ENCODE assay signal across 24 cellular contexts in the genomic region with DNA sequence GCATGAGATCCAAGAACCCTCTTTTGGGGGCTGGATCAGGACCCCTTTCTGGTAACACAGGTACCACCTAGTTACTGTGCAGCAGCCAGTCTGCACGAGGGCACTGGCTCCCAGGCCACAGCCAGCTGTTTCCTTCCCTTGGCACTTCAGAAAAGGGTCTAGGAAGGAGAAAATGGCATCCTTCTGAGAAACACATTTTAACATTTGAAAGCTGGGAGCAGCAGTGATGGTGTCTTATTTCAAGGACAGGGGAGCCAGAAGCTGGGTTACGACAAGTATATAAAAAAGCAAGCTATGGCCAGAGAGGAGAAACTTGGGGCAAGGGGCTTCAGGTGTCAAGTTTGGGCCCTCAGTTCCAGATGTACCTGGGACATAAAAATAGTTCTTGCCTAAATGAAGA.
A peak's percentile ranks its signal among the peaks of the same experiment; 100 is the strongest.
DNase-seq lines count a peak whose midpoint lies in the region; ATAC-seq and TF ChIP-seq lines count a peak whose summit lies in the region.
"Had no signal": no experiment of that assay in that cellular context is flagged by ENCODE, and none has a peak within 500 bp of the region (broad histone marks: within the 10 kb centered on the region; RNA-seq: fewer than 3 reads in every experiment).

No MANE protein-coding gene starts in this region.

- H3K4me2 ChIP-seq in OCI-LY3 (ENCODE audit: low read length) = peak overlapping the region; percentile 54
- H3K4me2 ChIP-seq: A549 had no signal

- no peak overlapping the region for H3K4me3 Mint-ChIP-seq in stimulated activated naive CD8-positive, alpha-beta T cell treated with anti-CD3 and anti-CD28 coated beads, Interleukin-15, amount 100 ng/mL, for 72 hours
- H3K4me3 Mint-ChIP-seq: CD4-positive, alpha-beta memory T cell had no signal

- no peak overlapping the region for H3K27ac Mint-ChIP-seq in stimulated activated naive CD8-positive, alpha-beta T cell treated with anti-CD3 and anti-CD28 coated beads, Interleukin-15, amount 100 ng/mL, for 72 hours
- H3K27ac Mint-ChIP-seq: CD4-positive, alpha-beta memory T cell had no signal

- H3K27me3 ChIP-seq in H7 (ENCODE audit: control insufficient read depth, insufficient read depth, low read length) (no peaks in the 10 kb centered on the region), OCI-LY3 (ENCODE audit: low read depth, low read length) (no peaks in the 10 kb centered on the region)
- H3K27me3 ChIP-seq: SJCRH30 had no signal

- H3K9ac ChIP-seq in OCI-LY3 (ENCODE audit: low read length) = no peak overlapping the region

- peaks cover 8 to 24% of the 10 kb centered on the region in 2 donors for H3K9me3 Mint-ChIP-seq in stimulated activated naive CD8-positive, alpha-beta T cell treated with anti-CD3 and anti-CD28 coated beads, Interleukin-15, amount 100 ng/mL, for 72 hours

- no peak overlapping the region for H3K27ac ChIP-seq in OCI-LY3 (ENCODE audit: low read length)
- H3K27ac ChIP-seq: A549, SJCRH30 had no signal

- no peaks in the 10 kb centered on the region for H3K9me3 ChIP-seq in OCI-LY3 (ENCODE audit: insufficient read depth, low read length)
- H3K9me3 ChIP-seq: A549, SJCRH30 had no signal

- H4K20me1 ChIP-seq in OCI-LY3 (ENCODE audit: insufficient read depth, low read length) = no peaks in the 10 kb centered on the region

- H3K4me3 ChIP-seq in H7 (ENCODE audit: insufficient read depth, low read depth, low read length) = no peak overlapping the region
- H3K4me3 ChIP-seq in OCI-LY3 (ENCODE audit: low read length) = no peak overlapping the region
- H3K4me3 ChIP-seq: A549, SJCRH30 had no signal

- no peaks in the 10 kb centered on the region for H3K4me1 Mint-ChIP-seq in stimulated activated naive CD8-positive, alpha-beta T cell treated with anti-CD3 and anti-CD28 coated beads, Interleukin-15, amount 100 ng/mL, for 72 hours
- H3K4me1 Mint-ChIP-seq: CD4-positive, alpha-beta memory T cell had no signal

- H3K79me2 ChIP-seq in OCI-LY3 (ENCODE audit: low read length) = no peaks in the 10 kb centered on the region

- TF ChIP-seq CTCF in OCI-LY3 (IDR thresholded peaks at IDR 0.05; ENCODE audit: low read depth, low read length) = no peak

- DNase-seq in H7 = peak; percentile 50
- peak; percentile 28 for DNase-seq in iPS DF 19.7 (ENCODE audit: low read depth, low spot score)
- peak; percentile 21 for DNase-seq in iPS-NIHi7 (ENCODE audit: extremely low spot score)
- no peak for DNase-seq in SIG-M5 treated with dmso at 0.1 percent for 504 hours (lab: John Stamatoyannopoulos, UW; ENCODE audit: unreplicated experiment)
- no peak for DNase-seq in putamen (ENCODE audit: low spot score)
- DNase-seq in NCI-H82 (lab: John Stamatoyannopoulos, UW) = no peak
- no peak for DNase-seq in stimulated activated naive CD8-positive, alpha-beta T cell treated with anti-CD3 and anti-CD28 coated beads, Interleukin-15, amount 100 ng/mL, for 72 hours
- DNase-seq: AML-193; C1 segment of cervical spinal cord; CD4-positive, alpha-beta memory T cell; COR-L47; DMS53; GF-D8; KBM-7; MV-4-11; NCI-H1105; NCI-H1436 treated with DMSO at 0.1 percent for 48 hours; NCI-H187 treated with DMSO at 0.1 percent for 48 hours; NCI-H2227 treated with DMSO at 0.1 percent for 48 hours; NCI-H526 treated with DMSO at 0.1 percent for 48 hours; SJCRH30 had no signal

- peaks cover 49% of the 10 kb centered on the region for H3K4me1 ChIP-seq in OCI-LY3 (ENCODE audit: low read length)
- H3K4me1 ChIP-seq: A549, SJCRH30 had no signal

- H3K27me3 Mint-ChIP-seq in stimulated activated naive CD8-positive, alpha-beta T cell treated with anti-CD3 and anti-CD28 coated beads, Interleukin-15, amount 100 ng/mL, for 72 hours = no peaks in the 10 kb centered on the region
- H3K27me3 Mint-ChIP-seq: CD4-positive, alpha-beta memory T cell had no signal

- H2AFZ ChIP-seq in OCI-LY3 (ENCODE audit: low read depth, low read length) = no peak overlapping the region

- ATAC-seq in stimulated activated naive CD8-positive, alpha-beta T cell treated with anti-CD3 and anti-CD28 coated beads, Interleukin-15, amount 100 ng/mL, for 72 hours = no peak
- ATAC-seq: A549, SK-N-SH treated with all-trans-retinoic acid at 6 μM for 48 hours had no signal

- H3K36me3 ChIP-seq in H7 (replicated peaks; ENCODE audit: control insufficient read depth, insufficient read depth, low read length) (no peaks in the 10 kb centered on the region), OCI-LY3 (replicated peaks; ENCODE audit: low read depth, low read length) (no peaks in the 10 kb centered on the region)
- H3K36me3 ChIP-seq: SJCRH30 had no signal

Comparison
In these comparisons a context has a peak if more than half of its experiments do, and no peak if none do; other contexts are left out.
1. DNase-seq: peak in H7 (single experiment), iPS DF 19.7 (single experiment) and iPS-NIHi7 (single experiment); none in SIG-M5 treated with dmso at 0.1 percent for 504 hours (single experiment), putamen (single experiment), NCI-H82 (single experiment) and stimulated activated naive CD8-positive, alpha-beta T cell treated with anti-CD3 and anti-CD28 coated beads, Interleukin-15, amount 100 ng/mL, for 72 hours (0 of 2).